ENCODE assay signal across 24 cellular contexts in genomic region chr7:54825368-54825767, GRCh38.
"Had no signal": no experiment of that assay in that cellular context is flagged by ENCODE, and none has a peak within 500 bp of the region (broad histone marks: within the 10 kb centered on the region; RNA-seq: fewer than 3 reads in every experiment).

No MANE protein-coding gene starts in this region.

- H3K4me3 ChIP-seq: adrenal gland, body of pancreas, breast epithelium, MG63, SJCRH30, SK-N-MC had no signal

- H3K27ac ChIP-seq: adrenal gland, body of pancreas, breast epithelium, SJCRH30, SK-N-MC had no signal

- ATAC-seq: activated CD4-positive, alpha-beta T cell treated with anti-CD3 and anti-CD28 coated beads for 36 hours; activated CD4-positive, CD25-positive, alpha-beta regulatory T cell treated with anti-CD3 and anti-CD28 coated beads, Interleukin-2, amount 50 U/mL, for 24 hours; activated CD8-positive, alpha-beta T cell treated with anti-CD3 and anti-CD28 coated beads, Interleukin-2, amount 10 ng/mL, durations not matched to agents 7 days and 5 days; activated naive CD4-positive, alpha-beta T cell treated with anti-CD3 and anti-CD28 coated beads, Interleukin-2, amount 50 U/mL, for 72 hours; body of pancreas had no signal

- DNase-seq: activated CD4-positive, alpha-beta T cell treated with anti-CD3 and anti-CD28 coated beads for 36 hours; activated CD4-positive, alpha-beta T cell treated with anti-CD3 and anti-CD28 coated beads, Interleukin-2, amount 10 ng/mL, durations not matched to agents 7 days and 5 days; activated CD4-positive, alpha-beta T cell treated with anti-CD3 and anti-CD28 coated beads, Interleukin-2, amount 50 U/mL, for 48 hours; activated CD8-positive, alpha-beta T cell treated with anti-CD3 and anti-CD28 coated beads, Interleukin-2, amount 10 ng/mL, durations not matched to agents 7 days and 5 days; activated gamma-delta T cell treated with Interleukin-2 at 50 U/mL for 16 hours; activated naive CD4-positive, alpha-beta T cell treated with anti-CD3 and anti-CD28 coated beads for 36 hours; activated T-cell treated with anti-CD3 and anti-CD28 coated beads, Interleukin-2, amount 50 U/mL, for 24 hours; adrenal gland; body of pancreas; MG63; NCI-H1048; NCI-H1105 treated with DMSO at 0.1 percent for 48 hours; NCI-H1436 treated with DMSO at 0.1 percent for 48 hours; NCI-H1694 treated with DMSO at 0.1 percent for 48 hours; NCI-H2029; NCI-H345; NCI-H524 treated with DMSO at 0.1 percent for 48 hours; SHP77; SJCRH30; T1000 had no signal
